In the genomic region with DNA sequence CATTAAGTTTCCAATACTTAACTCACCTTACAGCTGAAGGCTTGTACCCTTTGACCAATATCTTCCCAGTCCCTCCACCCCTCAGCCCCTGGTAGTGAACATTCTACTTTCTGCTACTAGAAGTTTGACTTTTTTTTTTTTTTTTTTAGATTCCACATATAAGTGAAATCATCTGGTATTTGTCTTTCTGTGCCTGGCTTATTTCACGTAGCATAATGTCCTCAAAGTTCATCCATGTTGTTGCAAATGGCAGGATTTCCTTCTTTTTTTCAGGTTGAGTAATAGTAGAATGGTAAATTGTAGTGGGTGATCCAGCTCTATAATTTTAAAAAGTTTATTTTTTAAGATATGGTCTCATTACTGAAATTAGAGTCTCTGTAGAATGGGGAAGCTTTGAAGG, we compare ENCODE assay signal across 17 cellular contexts.
DNase-seq lines count a peak whose midpoint lies in the region; TF ChIP-seq lines count a peak whose summit lies in the region.
"Had no signal": no experiment of that assay in that cellular context is flagged by ENCODE, and none has a peak within 500 bp of the region (broad histone marks: within the 10 kb centered on the region; RNA-seq: fewer than 3 reads in every experiment).

No MANE protein-coding gene starts in this region.

- DNase-seq in SJCRH30 (no peak), SK-N-SH (no peak), fibroblast of villous mesenchyme (ENCODE audit: low read depth) (peak; percentile 24), NCI-H1694 (lab: John Stamatoyannopoulos, UW) (no peak), epidermal melanocyte (ENCODE audit: insufficient read length, low spot score) (no peak), NCI-H1105 (lab: John Stamatoyannopoulos, UW) (no peak)
- DNase-seq: AML-193; Caco-2; Calu3; CD4-positive, alpha-beta T cell; CD8-positive, alpha-beta T cell; DMS79 treated with DMSO at 0.1 percent for 48 hours; GF-D8 had no signal

- POLR2A ChIA-PET in SK-N-SH (lab: Yijun Ruan, JAX), result interaction anchor here (1.0 to 1.8 kb wide), 2 partner anchors 10 to 52 kb away, joined by 5 to 6 read pairs; no protein-coding TSS in a partner anchor

- CTCF ChIA-PET in SK-N-SH (lab: Yijun Ruan, JAX), result interaction anchor here (0.7 to 2.8 kb wide), 8 partner anchors 11 to 459 kb away, joined by 3 to 10 read pairs (median 4); no protein-coding TSS in a partner anchor

- no peak overlapping the region for H3K9ac ChIP-seq in SK-N-SH
- H3K9ac ChIP-seq: BLaER1 treated with 17β-estradiol and CSF1 and Interleukin-3, amounts not matched to agents 10 nM and 100 nM had no signal

- no peaks in the 10 kb centered on the region for H3K36me3 ChIP-seq in SJCRH30
- no peaks in the 10 kb centered on the region for H3K36me3 ChIP-seq in SK-N-SH (replicated peaks in 1 of 2; ENCODE audit: control insufficient read depth in 1 of 2, insufficient read depth in 2 of 2, low read length in 1 of 2)
- H3K36me3 ChIP-seq: BLaER1 treated with 17β-estradiol and CSF1 and Interleukin-3, amounts not matched to agents 10 nM and 100 nM had no signal

- no peak for TF ChIP-seq RAD21 in SK-N-SH (IDR thresholded peaks at IDR 0.05; ENCODE audit: low read length)

- H3K27me3 ChIP-seq in SJCRH30 (no peaks in the 10 kb centered on the region), SK-N-SH (ENCODE audit: insufficient read depth) (no peaks in the 10 kb centered on the region)
- H3K27me3 ChIP-seq: BLaER1 treated with 17β-estradiol and CSF1 and Interleukin-3, amounts not matched to agents 10 nM and 100 nM had no signal

- no peaks in the 10 kb centered on the region for H3K79me2 ChIP-seq in SK-N-SH (ENCODE audit: insufficient read depth)

- H3K27ac ChIP-seq in SJCRH30 (peak overlapping the region; percentile 26; the same call in 1 of the 2 replicates), SK-N-SH (ENCODE audit: low read depth in 2 of 2, low read length in 1 of 2) (peak overlapping the region in 1 of 2 experiments; percentile 84; a peak in 1 of 4 replicates)
- H3K27ac ChIP-seq: 22Rv1; BLaER1 treated with 17β-estradiol and CSF1 and Interleukin-3, amounts not matched to agents 10 nM and 100 nM; C4-2B had no signal

- H3K4me1 ChIP-seq in SJCRH30, result peaks cover 60% of the 10 kb centered on the region
- H3K4me1 ChIP-seq in SK-N-SH (ENCODE audit: control insufficient read depth in 1 of 2, insufficient read depth in 2 of 2, low read depth in 1 of 2, low read length in 1 of 2), result peaks cover 23 to 27% of the 10 kb centered on the region in 2 experiments; a peak in 3 of 4 replicates
- H3K4me1 ChIP-seq: Caco-2 had no signal

- TF ChIP-seq EP300 in SK-N-SH (IDR thresholded peaks at IDR 0.05; ENCODE audit: borderline replicate concordance in 1 of 2, low read depth in 1 of 2, low read length in 1 of 2), result peak in 1 of 2 experiments; percentile 43; a peak in 1 of 4 replicates

- no peak overlapping the region for H3K4me2 ChIP-seq in SK-N-SH
- H3K4me2 ChIP-seq: BLaER1 treated with 17β-estradiol and CSF1 and Interleukin-3, amounts not matched to agents 10 nM and 100 nM had no signal

- 49% methylated on average over 1 of the region's 1 CpG for WGBS in SK-N-SH (ENCODE audit: low lambda C conversion rate)

- no peaks in the 10 kb centered on the region for H4K20me1 ChIP-seq in SK-N-SH (ENCODE audit: insufficient read depth)
- H4K20me1 ChIP-seq: BLaER1 treated with 17β-estradiol and CSF1 and Interleukin-3, amounts not matched to agents 10 nM and 100 nM had no signal

- H3F3A ChIP-seq in SK-N-SH (replicated peaks; ENCODE audit: insufficient read depth), result peaks cover 30% of the 10 kb centered on the region

- H3K4me3 ChIP-seq in SJCRH30 (no peak overlapping the region), SK-N-SH (ENCODE audit: low read depth in 2 of 2, low read length in 1 of 2) (no peak overlapping the region), fibroblast of villous mesenchyme (ENCODE audit: low read depth, low read length) (no peak overlapping the region)
- H3K4me3 ChIP-seq: A549; BLaER1 treated with 17β-estradiol and CSF1 and Interleukin-3, amounts not matched to agents 10 nM and 100 nM had no signal

- H3K9me2 ChIP-seq in SK-N-SH, result no peaks in the 10 kb centered on the region

- H2AFZ ChIP-seq in SK-N-SH (ENCODE audit: low read depth), result no peak overlapping the region

- H3K9me3 ChIP-seq in SJCRH30 (replicated peaks) (no peaks in the 10 kb centered on the region), SK-N-SH (no peaks in the 10 kb centered on the region)
- H3K9me3 ChIP-seq: A549; BLaER1 treated with 17β-estradiol and CSF1 and Interleukin-3, amounts not matched to agents 10 nM and 100 nM; Caco-2 had no signal

- TF ChIP-seq CTCF in SK-N-SH (IDR thresholded peaks at IDR 0.05), result no peak
- no peak for TF ChIP-seq CTCF in fibroblast of villous mesenchyme (IDR thresholded peaks at IDR 0.05; ENCODE audit: insufficient read depth, low read depth, low read length)

TF ChIP-seq in SK-N-SH, 30 proteins besides CTCF, POLR2A, EP300 and RAD21:
- TF ChIP-seq TCF12 (IDR thresholded peaks at IDR 0.05), result peak; percentile 45
- no peak for TF ChIP-seq POLR2AphosphoS5 (IDR thresholded peaks at IDR 0.05; ENCODE audit: low read depth, low read length)
- TF ChIP-seq GABPA (IDR thresholded peaks at IDR 0.05; ENCODE audit: low read depth), result no peak
- TF ChIP-seq MEF2A (IDR thresholded peaks at IDR 0.05; ENCODE audit: borderline replicate concordance, low read depth), result no peak
- TF ChIP-seq, protein P1, sequence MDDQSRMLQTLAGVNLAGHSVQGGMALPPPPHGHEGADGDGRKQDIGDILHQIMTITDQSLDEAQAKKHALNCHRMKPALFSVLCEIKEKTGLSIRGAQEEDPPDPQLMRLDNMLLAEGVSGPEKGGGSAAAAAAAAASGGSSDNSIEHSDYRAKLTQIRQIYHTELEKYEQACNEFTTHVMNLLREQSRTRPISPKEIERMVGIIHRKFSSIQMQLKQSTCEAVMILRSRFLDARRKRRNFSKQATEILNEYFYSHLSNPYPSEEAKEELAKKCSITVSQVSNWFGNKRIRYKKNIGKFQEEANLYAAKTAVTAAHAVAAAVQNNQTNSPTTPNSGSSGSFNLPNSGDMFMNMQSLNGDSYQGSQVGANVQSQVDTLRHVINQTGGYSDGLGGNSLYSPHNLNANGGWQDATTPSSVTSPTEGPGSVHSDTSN (IDR thresholded peaks at IDR 0.05), result no peak
- no peak for TF ChIP-seq JUND (IDR thresholded peaks at IDR 0.05)
- TF ChIP-seq TAF1 (IDR thresholded peaks at IDR 0.05; ENCODE audit: borderline replicate concordance, low read depth, low read length), result no peak
- no peak for TF ChIP-seq RXRA (IDR thresholded peaks at IDR 0.05; ENCODE audit: borderline replicate concordance, low read depth)
